ENCODE assay signal across 8 cellular contexts in genomic region chr12:46830731-46831334, GRCh38. TPM values are rescaled to one million over a fixed set of nuclear protein-coding genes. Genes with fewer than 3 reads are reported as not detected.
DNase-seq lines count a peak whose midpoint lies in the region; ATAC-seq and TF ChIP-seq lines count a peak whose summit lies in the region.

No MANE protein-coding gene starts in this region.

- no peaks in the 10 kb centered on the region for H3K36me3 Mint-ChIP-seq in activated naive CD8-positive, alpha-beta T cell

- peak; percentile 78 for ATAC-seq in left ventricle myocardium superior
- no peak for ATAC-seq in HG02938 (IDR thresholded peaks at IDR 0.05; ENCODE audit: unreplicated experiment)

- no peak overlapping the region for H3K27ac Mint-ChIP-seq in activated naive CD8-positive, alpha-beta T cell

- H3K4me3 Mint-ChIP-seq in activated naive CD8-positive, alpha-beta T cell: peak overlapping the region; percentile 74

- intact Hi-C loops in left ventricle myocardium superior (cut with micrococcal nuclease): no loop called here

- peaks cover 16% of the 10 kb centered on the region for H3K4me1 Mint-ChIP-seq in activated naive CD8-positive, alpha-beta T cell (ENCODE audit: low read depth)

- H3K4me3 ChIP-seq in retinal pigment epithelial cell (ENCODE audit: low read length): peak overlapping the region; percentile 50

- no peak for TF ChIP-seq CTCF in retinal pigment epithelial cell (conservative IDR thresholded peaks at IDR 0.05; ENCODE audit: low read depth, low read length)

- H3K9me3 Mint-ChIP-seq in activated naive CD8-positive, alpha-beta T cell (ENCODE audit: low read depth): no peaks in the 10 kb centered on the region

- peaks cover 52% of the 10 kb centered on the region for H3K27me3 Mint-ChIP-seq in activated naive CD8-positive, alpha-beta T cell

- DNase-seq in ELF-1 (ENCODE audit: low read depth, low spot score): peak; percentile 29
- peak; percentile 45 for DNase-seq in left ventricle myocardium superior
- no peak for DNase-seq in retinal pigment epithelial cell (ENCODE audit: low read depth)
- no peak for DNase-seq in OCI-M1 (lab: John Stamatoyannopoulos, UW)
- DNase-seq in UCSD-AML1 (lab: John Stamatoyannopoulos, UW; ENCODE audit: unreplicated experiment): no peak
- no peak for DNase-seq in nucleus accumbens (lab: John Stamatoyannopoulos, UW)

RNA-seq across cellular contexts. Expression of gene SLC38A4, which starts 5.0 kb away (rescaled TPM):
- total RNA-seq in left ventricle myocardium superior: 2.1 TPM

Comparison
In these comparisons a context has a peak if more than half of its experiments do, and no peak if none do; other contexts are left out.
1. DNase-seq: peak in ELF-1 (single experiment) and left ventricle myocardium superior (single experiment); none in retinal pigment epithelial cell (single experiment), OCI-M1 (single experiment), UCSD-AML1 (single experiment) and nucleus accumbens (0 of 56).